Comparison of ENCODE assay signal across 10 cellular contexts in genomic region chr10:6383099-6383812, GRCh38.
A peak's percentile ranks its signal among the peaks of the same experiment; 100 is the strongest.
DNase-seq lines count a peak whose midpoint lies in the region; ATAC-seq, FAIRE-seq and TF ChIP-seq lines count a peak whose summit lies in the region.
"Had no signal": no experiment of that assay in that cellular context is flagged by ENCODE, and none has a peak within 500 bp of the region (broad histone marks: within the 10 kb centered on the region; RNA-seq: fewer than 3 reads in every experiment).

No MANE protein-coding gene starts in this region.

- DNase-seq in HCEC 1CT: peak; percentile 11
- DNase-seq in cerebellar cortex (ENCODE audit: low spot score): peak; percentile 56
- DNase-seq in kidney: no peak
- peak; percentile 90 for DNase-seq in superior temporal gyrus (ENCODE audit: extremely low spot score)
- no peak for DNase-seq in mesothelial cell of epicardium (ENCODE audit: low spot score in 2 of 2, unreplicated experiment in 2 of 2)
- DNase-seq in activated CD4-positive, alpha-beta T cell treated with anti-CD3 and anti-CD28 coated beads, Interleukin-2, amount 50 U/mL, for 48 hours: no peak
- DNase-seq: PC-3 had no signal

- H3K9me3 Mint-ChIP-seq in mesothelial cell of epicardium: peaks cover 34% of the 10 kb centered on the region

- no peak overlapping the region for H3K4me3 ChIP-seq in kidney (ENCODE audit: low read length in 2 of 2)

- no peaks in the 10 kb centered on the region for H3K27me3 Mint-ChIP-seq in mesothelial cell of epicardium (ENCODE audit: low read depth)

- H3K4me1 Mint-ChIP-seq in mesothelial cell of epicardium: no peaks in the 10 kb centered on the region

- H3K27ac Mint-ChIP-seq in mesothelial cell of epicardium: no peak overlapping the region

- H3K4me3 Mint-ChIP-seq in mesothelial cell of epicardium: no peak overlapping the region

- intact Hi-C loops in kidney (cut with DNase I): no loop called here

- peak overlapping the region; percentile 43 to 67 for H3K27ac ChIP-seq in kidney (ENCODE audit: low read depth in 2 of 2, low read length in 2 of 2)

- no peak for FAIRE-seq in kidney (lab: Jason Lieb, UNC)
- FAIRE-seq: bronchial epithelial cell had no signal

- H3K4me1 ChIP-seq in kidney (ENCODE audit: control insufficient read depth in 1 of 2, insufficient read depth in 1 of 2, low read depth in 1 of 2, low read length in 2 of 2): peaks cover 3 to 7% of the 10 kb centered on the region in 2 donors

- TF ChIP-seq CTCF in kidney (IDR thresholded peaks at IDR 0.05; ENCODE audit: borderline replicate concordance, extremely low read depth, insufficient read depth) (no peak), mesothelial cell of epicardium (IDR thresholded peaks at IDR 0.05; ENCODE audit: unreplicated experiment) (no peak)

- H3K9ac ChIP-seq in kidney (ENCODE audit: low read length in 2 of 2): no peak overlapping the region

- ATAC-seq in HG02970 (IDR thresholded peaks at IDR 0.05; ENCODE audit: low FRiP score, unreplicated experiment): no peak
- ATAC-seq in GM21723 (IDR thresholded peaks at IDR 0.05; ENCODE audit: unreplicated experiment): no peak
- ATAC-seq: PC-3 had no signal

- H3K36me3 ChIP-seq in kidney (ENCODE audit: control insufficient read depth in 1 of 2, insufficient read depth in 2 of 2, low read length in 2 of 2): no peaks in the 10 kb centered on the region

- H3K36me3 Mint-ChIP-seq in mesothelial cell of epicardium: peaks cover 18% of the 10 kb centered on the region

- H3K9me3 ChIP-seq in kidney (ENCODE audit: control insufficient read depth in 1 of 2, low read length in 2 of 2): peaks cover 0 to 5% of the 10 kb centered on the region in 2 donors

Comparison
In these comparisons a context has a peak if more than half of its experiments do, and no peak if none do; other contexts are left out.
1. DNase-seq: peak in HCEC 1CT (single experiment), cerebellar cortex (single experiment) and superior temporal gyrus (single experiment); none in kidney (single experiment), mesothelial cell of epicardium (0 of 2) and activated CD4-positive, alpha-beta T cell treated with anti-CD3 and anti-CD28 coated beads, Interleukin-2, amount 50 U/mL, for 48 hours (0 of 2).